In the genomic region with DNA sequence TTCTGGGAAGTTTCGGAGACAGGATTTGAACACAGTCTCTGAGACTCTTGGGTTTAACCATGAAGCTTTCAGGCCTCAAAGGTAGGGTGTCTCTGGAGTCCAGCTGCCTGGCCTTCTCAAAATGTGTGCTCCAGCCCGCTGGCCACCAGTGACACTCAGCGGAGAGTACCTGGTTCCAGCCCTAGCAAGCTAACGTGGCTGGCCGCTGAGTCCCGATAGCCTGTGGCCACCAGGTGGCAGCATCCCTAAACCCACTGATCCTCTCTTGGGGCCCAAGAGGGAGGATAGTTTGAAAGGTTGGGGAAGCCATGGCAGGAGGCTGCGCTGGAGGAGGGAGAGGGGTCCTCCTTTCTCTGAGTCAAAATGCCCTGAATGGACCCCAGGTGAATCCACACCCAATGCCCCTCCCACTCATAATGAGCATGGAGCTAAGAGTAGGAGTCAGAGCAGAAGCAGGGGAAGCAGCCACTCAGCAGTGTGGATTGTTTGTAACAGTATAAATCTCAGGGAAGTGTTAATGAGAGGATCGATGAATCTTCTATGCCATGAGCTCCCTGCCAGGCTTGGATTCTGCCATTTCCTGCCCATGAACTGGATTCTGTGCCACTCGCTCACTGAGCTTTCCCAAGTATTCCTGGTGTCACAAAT, we compare ENCODE assay signal across 1 cellular context.
TF ChIP-seq lines count a peak whose summit lies in the region.

No MANE protein-coding gene starts in this region.

TF ChIP-seq in HCT116, 20 proteins besides CTCF, POLR2A, EP300 and RAD21 (continued from another document):
- TF ChIP-seq, protein P1, sequence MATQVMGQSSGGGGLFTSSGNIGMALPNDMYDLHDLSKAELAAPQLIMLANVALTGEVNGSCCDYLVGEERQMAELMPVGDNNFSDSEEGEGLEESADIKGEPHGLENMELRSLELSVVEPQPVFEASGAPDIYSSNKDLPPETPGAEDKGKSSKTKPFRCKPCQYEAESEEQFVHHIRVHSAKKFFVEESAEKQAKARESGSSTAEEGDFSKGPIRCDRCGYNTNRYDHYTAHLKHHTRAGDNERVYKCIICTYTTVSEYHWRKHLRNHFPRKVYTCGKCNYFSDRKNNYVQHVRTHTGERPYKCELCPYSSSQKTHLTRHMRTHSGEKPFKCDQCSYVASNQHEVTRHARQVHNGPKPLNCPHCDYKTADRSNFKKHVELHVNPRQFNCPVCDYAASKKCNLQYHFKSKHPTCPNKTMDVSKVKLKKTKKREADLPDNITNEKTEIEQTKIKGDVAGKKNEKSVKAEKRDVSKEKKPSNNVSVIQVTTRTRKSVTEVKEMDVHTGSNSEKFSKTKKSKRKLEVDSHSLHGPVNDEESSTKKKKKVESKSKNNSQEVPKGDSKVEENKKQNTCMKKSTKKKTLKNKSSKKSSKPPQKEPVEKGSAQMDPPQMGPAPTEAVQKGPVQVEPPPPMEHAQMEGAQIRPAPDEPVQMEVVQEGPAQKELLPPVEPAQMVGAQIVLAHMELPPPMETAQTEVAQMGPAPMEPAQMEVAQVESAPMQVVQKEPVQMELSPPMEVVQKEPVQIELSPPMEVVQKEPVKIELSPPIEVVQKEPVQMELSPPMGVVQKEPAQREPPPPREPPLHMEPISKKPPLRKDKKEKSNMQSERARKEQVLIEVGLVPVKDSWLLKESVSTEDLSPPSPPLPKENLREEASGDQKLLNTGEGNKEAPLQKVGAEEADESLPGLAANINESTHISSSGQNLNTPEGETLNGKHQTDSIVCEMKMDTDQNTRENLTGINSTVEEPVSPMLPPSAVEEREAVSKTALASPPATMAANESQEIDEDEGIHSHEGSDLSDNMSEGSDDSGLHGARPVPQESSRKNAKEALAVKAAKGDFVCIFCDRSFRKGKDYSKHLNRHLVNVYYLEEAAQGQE (IDR thresholded peaks at IDR 0.05; ENCODE audit: low read depth): no peak
- TF ChIP-seq CBX3 (IDR thresholded peaks at IDR 0.05; ENCODE audit: low read depth): peak; percentile 83
- no peak for TF ChIP-seq ELF1 (IDR thresholded peaks at IDR 0.05; ENCODE audit: borderline replicate concordance, low read depth)
- no peak for TF ChIP-seq FOSL1 (IDR thresholded peaks at IDR 0.05; ENCODE audit: low read depth)
- TF ChIP-seq POLR2AphosphoS5 (IDR thresholded peaks at IDR 0.05; ENCODE audit: low read depth, low read length): peak; percentile 30; the same call in 1 of the 2 replicates
